11 cellular contexts compared by ENCODE assay signal in the genomic region with DNA sequence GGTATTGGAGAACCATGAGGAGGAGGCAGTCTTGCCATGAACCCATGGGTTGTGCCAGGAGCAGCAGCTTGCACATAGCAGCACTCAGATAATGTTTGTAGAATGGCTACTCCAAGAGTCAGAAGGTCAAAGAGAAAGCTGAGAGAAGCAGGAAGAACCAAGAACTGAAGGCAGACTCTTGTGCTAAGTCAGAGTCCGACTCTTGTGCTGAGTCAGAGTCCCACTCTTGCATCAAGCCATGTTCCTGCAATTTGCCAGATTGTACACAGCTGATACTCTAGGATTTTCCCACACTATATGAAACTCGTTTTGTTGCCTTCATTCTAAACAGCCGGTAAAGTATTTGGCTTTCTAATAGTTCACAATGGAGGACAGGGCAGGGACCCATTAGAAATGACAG. TPM values are rescaled to one million over a fixed set of nuclear protein-coding genes. Genes with fewer than 3 reads are reported as not detected.
DNase-seq lines count a peak whose midpoint lies in the region; ATAC-seq and TF ChIP-seq lines count a peak whose summit lies in the region.
"Had no signal": no experiment of that assay in that cellular context is flagged by ENCODE, and none has a peak within 500 bp of the region (broad histone marks: within the 10 kb centered on the region; RNA-seq: fewer than 3 reads in every experiment).

No MANE protein-coding gene starts in this region.

- POLR2A ChIA-PET in PC-3 (lab: Charles Lee; ENCODE audit: unreplicated experiment): no interaction called here

- no peak overlapping the region for H3K9ac ChIP-seq in PC-3 (ENCODE audit: low read length)

- H3K4me2 ChIP-seq in PC-3 (ENCODE audit: low read length): no peak overlapping the region

- ATAC-seq in HG02623 (IDR thresholded peaks at IDR 0.05; ENCODE audit: unreplicated experiment) (peak; percentile 39), left lung (peak; percentile 83), PC-3 (no peak)

- no peaks in the 10 kb centered on the region for H3K9me3 ChIP-seq in left lung
- no peaks in the 10 kb centered on the region for H3K9me3 ChIP-seq in BE2C
- no peaks in the 10 kb centered on the region for H3K9me3 ChIP-seq in PC-3 (ENCODE audit: low read length)
- H3K9me3 ChIP-seq: ovary had no signal

- CTCF ChIA-PET in PC-3 (lab: Charles Lee): no interaction called here

- no peaks in the 10 kb centered on the region for H3K9me2 ChIP-seq in PC-3 (replicated peaks; ENCODE audit: low read length)

- TF ChIP-seq CTCF in left lung (IDR thresholded peaks at IDR 0.05) (no peak), BE2C (IDR thresholded peaks at IDR 0.05; ENCODE audit: low read depth, low read length) (no peak), PC-3 (conservative IDR thresholded peaks at IDR 0.05; ENCODE audit: low read depth, low read length) (no peak)

- BruUV-seq in PC-3 (replicated peaks; lab: Mats Ljungman, UMichigan): no TSS peak

- H3K27me3 ChIP-seq in left lung (no peaks in the 10 kb centered on the region), BE2C (no peaks in the 10 kb centered on the region), PC-3 (ENCODE audit: low read length) (no peaks in the 10 kb centered on the region)
- H3K27me3 ChIP-seq: ovary had no signal

- no peaks in the 10 kb centered on the region for H3K79me2 ChIP-seq in PC-3 (ENCODE audit: low read length)

- H3K4me1 ChIP-seq in left lung (peaks cover 0 to 33% of the 10 kb centered on the region in 2 donors), BE2C (peaks cover 5% of the 10 kb centered on the region), PC-3 (ENCODE audit: insufficient read depth, low read length) (no peaks in the 10 kb centered on the region)

- H3K27ac ChIP-seq in left lung (peak overlapping the region in 1 of 2 donors; percentile 70), PC-3 (ENCODE audit: low read length) (no peak overlapping the region)
- H3K27ac ChIP-seq: ovary had no signal

- H3F3A ChIP-seq in PC-3 (ENCODE audit: low read length, unreplicated experiment): no peaks in the 10 kb centered on the region

- H3K4me3 ChIP-seq in left lung (no peak overlapping the region), BE2C (ENCODE audit: low read depth, low read length) (no peak overlapping the region), PC-3 (ENCODE audit: low read length) (no peak overlapping the region)
- H3K4me3 ChIP-seq: ovary had no signal

- no peaks in the 10 kb centered on the region for H4K20me1 ChIP-seq in PC-3 (ENCODE audit: low read length)

- H2AFZ ChIP-seq in PC-3 (ENCODE audit: low read length): no peak overlapping the region

- DNase-seq in AG08395 (ENCODE audit: low spot score): peak; percentile 42
- DNase-seq in astrocyte of the hippocampus (ENCODE audit: low read depth, low spot score): peak; percentile 53
- no peak for DNase-seq in left lung
- DNase-seq in T1000 (lab: John Stamatoyannopoulos, UW): no peak
- DNase-seq in BE2C: no peak
- DNase-seq in PC-3: no peak
- DNase-seq in stimulated activated naive CD4-positive, alpha-beta T cell (lab: John Stamatoyannopoulos, UW): no peak
- DNase-seq: activated effector memory CD4-positive, alpha-beta T cell treated with Interleukin-2 at 50 U/mL for 16 hours; NCI-H146 had no signal

- intact Hi-C loops in left lung (cut with DNase I): no loop called here
- intact Hi-C loops in PC-3 (cut with micrococcal nuclease): no loop called here

- H3K36me3 ChIP-seq in left lung (no peaks in the 10 kb centered on the region), BE2C (no peaks in the 10 kb centered on the region), PC-3 (ENCODE audit: low read depth, low read length) (no peaks in the 10 kb centered on the region)
- H3K36me3 ChIP-seq: ovary had no signal

RNA-seq across cellular contexts. Expression of a gene that starts 26.2 kb away (rescaled TPM):
- total RNA-seq in left lung (100 to 1,000 TPM; 128 to 205 TPM), PC-3 (2014; rRNA removed) (346 and 432 TPM in 2 replicates)
- polyA plus RNA-seq in BE2C (2012; ENCODE audit: insufficient read depth, insufficient read length, low read depth): 1,185 TPM

RNA-seq across cellular contexts. Expression of a gene that starts 58.4 kb away (rescaled TPM):
- total RNA-seq in left lung (100 to 1,000 TPM; 107 to 112 TPM), PC-3 (2014; rRNA removed) (57.3 and 64.1 TPM in 2 replicates)
- 86.4 TPM for polyA plus RNA-seq in BE2C (2012; ENCODE audit: insufficient read depth, insufficient read length, low read depth)

Comparison
In these comparisons a context has a peak if more than half of its experiments do, and no peak if none do; other contexts are left out.
1. DNase-seq: peak in AG08395 (single experiment) and astrocyte of the hippocampus (single experiment); none in left lung (0 of 2), T1000 (single experiment), BE2C (single experiment), PC-3 (single experiment) and stimulated activated naive CD4-positive, alpha-beta T cell (0 of 6).